9 cellular contexts compared by ENCODE assay signal in the genomic region with DNA sequence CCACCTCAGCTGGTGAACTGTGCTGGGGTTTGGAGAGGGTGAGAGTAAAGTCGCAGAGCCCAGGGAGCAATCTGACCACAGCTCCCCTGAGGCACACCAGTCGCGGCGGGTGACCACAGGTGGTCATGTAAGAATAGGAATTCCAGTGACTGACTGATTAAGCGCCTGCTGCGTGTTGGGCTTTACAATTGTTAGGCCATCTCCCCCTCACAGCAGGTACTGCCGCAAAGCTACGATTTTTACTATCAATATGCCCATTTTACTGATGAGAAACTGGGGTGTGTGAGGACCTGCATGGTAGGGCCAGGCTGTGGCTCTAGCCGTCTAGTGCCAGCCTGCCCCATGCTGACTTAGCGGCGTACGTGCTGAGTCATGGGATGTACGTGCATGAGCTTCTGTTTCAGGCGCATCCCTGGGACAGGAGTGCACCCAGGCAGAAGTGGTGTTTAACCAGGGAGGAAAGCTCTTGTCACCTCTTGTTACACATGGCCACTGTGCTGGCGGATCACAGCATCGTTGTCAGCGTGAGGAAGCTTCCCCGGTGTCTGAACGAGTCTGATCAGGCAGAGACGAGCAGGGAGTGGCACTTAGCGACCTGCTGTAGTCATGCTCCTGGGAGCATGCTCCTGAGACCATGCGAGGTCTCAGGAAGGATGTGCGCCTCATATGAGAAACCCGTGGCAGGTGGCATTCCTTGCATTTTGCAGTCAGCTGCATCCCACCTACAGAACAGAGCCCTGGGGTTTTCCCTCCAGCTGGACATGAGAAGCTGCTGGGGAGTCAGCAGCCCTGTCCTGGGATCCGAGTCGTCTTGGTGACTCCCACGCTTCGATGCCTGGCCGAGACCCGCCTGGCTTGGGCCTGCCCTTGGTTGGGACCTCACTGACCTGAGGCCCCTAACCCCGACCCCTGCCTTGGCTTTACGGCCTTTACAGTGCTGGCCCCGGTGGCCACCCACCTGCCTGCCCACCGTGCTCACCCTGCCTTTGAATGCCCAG.
DNase-seq lines count a peak whose midpoint lies in the region; ATAC-seq and TF ChIP-seq lines count a peak whose summit lies in the region.
"Had no signal": no experiment of that assay in that cellular context is flagged by ENCODE, and none has a peak within 500 bp of the region (broad histone marks: within the 10 kb centered on the region; RNA-seq: fewer than 3 reads in every experiment).

No MANE protein-coding gene starts in this region.

- no peaks in the 10 kb centered on the region for H3K36me3 ChIP-seq in H7 (replicated peaks; ENCODE audit: control insufficient read depth, insufficient read depth, low read length)
- H3K36me3 ChIP-seq: ovary had no signal

- H3K4me1 Mint-ChIP-seq in MCF 10A (ENCODE audit: insufficient read depth, unreplicated experiment) (peaks cover 27% of the 10 kb centered on the region), neural crest cell (peaks cover 13% of the 10 kb centered on the region)
- H3K4me1 Mint-ChIP-seq in effector memory CD8-positive, alpha-beta T cell (ENCODE audit: low read depth in 2 of 2) = peaks cover 13% of the 10 kb centered on the region in 2 donors

- no peak overlapping the region for H3K4me3 Mint-ChIP-seq in MCF 10A (ENCODE audit: unreplicated experiment)
- H3K4me3 Mint-ChIP-seq in neural crest cell = no peak overlapping the region
- H3K4me3 Mint-ChIP-seq in effector memory CD8-positive, alpha-beta T cell = no peak overlapping the region
- H3K4me3 Mint-ChIP-seq: activated naive CD8-positive, alpha-beta T cell had no signal

- no peak for ATAC-seq in GM21723 (IDR thresholded peaks at IDR 0.05; ENCODE audit: unreplicated experiment)
- no peak for ATAC-seq in effector memory CD8-positive, alpha-beta T cell (replicated peaks)

- CTCF ChIA-PET in MCF 10A (lab: Yijun Ruan, JAX) = interaction anchor here (0.6 to 2.4 kb wide), 3 partner anchors 23 to 169 kb away, joined by 3 to 12 read pairs (median 3); no protein-coding TSS in a partner anchor

- H3K27me3 Mint-ChIP-seq in MCF 10A (ENCODE audit: insufficient read depth, unreplicated experiment) (no peaks in the 10 kb centered on the region), neural crest cell (ENCODE audit: low read depth) (no peaks in the 10 kb centered on the region)
- H3K27me3 Mint-ChIP-seq in effector memory CD8-positive, alpha-beta T cell = no peaks in the 10 kb centered on the region
- H3K27me3 Mint-ChIP-seq: activated naive CD8-positive, alpha-beta T cell had no signal

- peaks cover 10% of the 10 kb centered on the region for H3K36me3 Mint-ChIP-seq in MCF 10A (ENCODE audit: insufficient read depth, unreplicated experiment)
- peaks cover 8% of the 10 kb centered on the region for H3K36me3 Mint-ChIP-seq in neural crest cell (ENCODE audit: low read depth)
- peaks cover 7% of the 10 kb centered on the region for H3K36me3 Mint-ChIP-seq in effector memory CD8-positive, alpha-beta T cell (ENCODE audit: insufficient read depth)

- no peak for TF ChIP-seq CTCF in MCF 10A (IDR thresholded peaks at IDR 0.05; ENCODE audit: unreplicated experiment)
- TF ChIP-seq CTCF in neural crest cell (conservative IDR thresholded peaks at IDR 0.05) = no peak

- DNase-seq in H7 (peak; percentile 88), NCI-H146 (lab: John Stamatoyannopoulos, UW) (peak; percentile 76), MCF 10A (ENCODE audit: unreplicated experiment) (peak; percentile 62), neural crest cell (ENCODE audit: low read depth, low spot score) (no peak), HUDEP-2 (lab: John Stamatoyannopoulos, UW; ENCODE audit: unreplicated experiment in 76 of 76) (no peak)
- DNase-seq in effector memory CD8-positive, alpha-beta T cell = no peak

- H3K9me3 Mint-ChIP-seq in MCF 10A (ENCODE audit: unreplicated experiment) (no peaks in the 10 kb centered on the region), neural crest cell (no peaks in the 10 kb centered on the region)
- H3K9me3 Mint-ChIP-seq in effector memory CD8-positive, alpha-beta T cell = no peaks in the 10 kb centered on the region

- BruUV-seq in MCF 10A (replicated peaks; lab: Mats Ljungman, UMichigan) = no TSS peak

- H3K27ac Mint-ChIP-seq in MCF 10A (ENCODE audit: low read depth, unreplicated experiment) = no peak overlapping the region
- peak overlapping the region; percentile 50 for H3K27ac Mint-ChIP-seq in neural crest cell (ENCODE audit: unreplicated experiment)
- H3K27ac Mint-ChIP-seq in effector memory CD8-positive, alpha-beta T cell = no peak overlapping the region
- H3K27ac Mint-ChIP-seq: activated naive CD8-positive, alpha-beta T cell had no signal

- POLR2A ChIA-PET in MCF 10A (lab: Yijun Ruan, JAX) = interaction anchor here (0.8 to 2.3 kb wide), 6 partner anchors 14 to 67 kb away, joined by 3 to 6 read pairs (median 4); no protein-coding TSS in a partner anchor

- no peak overlapping the region for H3K4me3 ChIP-seq in H7 (ENCODE audit: insufficient read depth, low read depth, low read length)
- H3K4me3 ChIP-seq: ovary had no signal

- H3K27me3 ChIP-seq in H7 (ENCODE audit: control insufficient read depth, insufficient read depth, low read length) = no peaks in the 10 kb centered on the region
- H3K27me3 ChIP-seq: ovary had no signal

- intact Hi-C loops in MCF 10A (cut with micrococcal nuclease) = no loop called here

Comparison
In these comparisons a context has a peak if more than half of its experiments do, and no peak if none do; other contexts are left out.
1. DNase-seq: peak in H7 (single experiment), NCI-H146 (single experiment) and MCF 10A (single experiment); none in neural crest cell (single experiment), effector memory CD8-positive, alpha-beta T cell (0 of 3) and HUDEP-2 (0 of 76).